Comparison of ENCODE assay signal across 11 cellular contexts in the genomic region with DNA sequence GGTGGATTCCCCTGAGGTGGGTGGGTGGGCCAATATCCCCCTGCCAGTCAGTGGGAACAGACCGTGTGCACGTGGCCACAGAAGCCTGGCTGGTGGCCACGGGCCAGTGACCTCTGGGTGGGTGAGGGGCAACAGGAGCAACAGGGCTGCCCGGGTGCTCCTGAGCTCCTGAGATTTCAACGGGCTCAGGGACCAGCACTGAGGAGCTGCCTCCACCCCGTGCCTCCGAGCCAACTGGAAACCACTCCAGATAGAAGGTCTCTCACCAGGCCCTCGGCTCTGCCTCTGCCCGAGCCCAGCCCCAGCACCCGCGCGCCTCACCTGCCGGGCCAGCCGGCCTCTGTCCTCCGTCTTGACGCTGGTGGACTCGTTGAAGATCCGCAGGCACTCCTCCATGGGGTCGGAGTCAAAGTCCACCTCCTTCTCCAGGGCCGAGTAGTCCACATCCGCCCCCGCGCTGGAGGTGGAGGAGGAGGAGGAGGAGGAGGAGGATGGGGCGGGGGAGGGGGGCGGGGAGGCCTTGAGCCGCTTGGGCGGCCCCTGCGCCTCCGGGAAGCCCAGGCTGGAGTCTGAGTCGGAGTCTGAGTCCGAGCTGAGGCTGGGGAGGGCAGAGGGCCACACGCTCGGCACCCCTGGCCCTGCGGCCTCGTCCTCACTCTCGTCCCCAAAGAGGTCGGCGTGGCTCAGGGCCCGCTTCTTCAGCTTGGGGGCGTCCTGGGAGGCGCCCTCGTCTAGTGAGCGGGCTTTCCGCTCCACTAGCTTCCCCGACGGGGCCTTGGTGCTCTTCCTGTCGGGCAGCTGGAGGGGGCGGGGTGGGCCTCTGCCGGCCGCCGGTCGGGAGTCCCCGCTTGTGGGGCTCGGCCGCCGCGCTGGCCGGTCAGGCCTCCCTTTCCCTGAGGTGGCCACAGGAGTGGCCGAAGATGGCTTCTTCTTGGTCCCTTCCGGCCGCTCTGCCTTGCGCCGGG. TPM values are rescaled to one million over a fixed set of nuclear protein-coding genes. Genes with fewer than 3 reads are reported as not detected.
DNase-seq lines count a peak whose midpoint lies in the region; ATAC-seq lines count a peak whose summit lies in the region.
"Had no signal": no experiment of that assay in that cellular context is flagged by ENCODE, and none has a peak within 500 bp of the region (broad histone marks: within the 10 kb centered on the region; RNA-seq: fewer than 3 reads in every experiment).

No MANE protein-coding gene starts in this region.

- peak; percentile 37 for DNase-seq in DMS53 (lab: John Stamatoyannopoulos, UW)
- DNase-seq in DMS53 treated with DMSO at 0.1 percent for 48 hours (lab: John Stamatoyannopoulos, UW; ENCODE audit: unreplicated experiment): no peak
- peak; percentile 79 for DNase-seq in islet precursor cell
- DNase-seq in retina: peak; percentile 48
- DNase-seq in NCI-H128 (lab: John Stamatoyannopoulos, UW; ENCODE audit: unreplicated experiment): no peak
- no peak for DNase-seq in effector CD8-positive, alpha-beta T cell (lab: John Stamatoyannopoulos, UW)

- H3K27me3 Mint-ChIP-seq in activated T-helper 17 cell treated with anti-CD3 and anti-CD28 coated beads, Interleukin-2, amount 50 U/mL, for 72 hours: no peaks in the 10 kb centered on the region
- H3K27me3 Mint-ChIP-seq: naive B cell, type B pancreatic cell had no signal

- no peak overlapping the region for H3K27ac Mint-ChIP-seq in activated T-helper 17 cell treated with anti-CD3 and anti-CD28 coated beads, Interleukin-2, amount 50 U/mL, for 72 hours
- H3K27ac Mint-ChIP-seq: naive B cell, type B pancreatic cell had no signal

- peak; percentile 15 for ATAC-seq in activated T-helper 17 cell treated with anti-CD3 and anti-CD28 coated beads, Interleukin-2, amount 50 U/mL, for 72 hours (replicated peaks)
- no peak for ATAC-seq in HG02981 (IDR thresholded peaks at IDR 0.05; ENCODE audit: unreplicated experiment)

- no peak overlapping the region for H3K4me3 Mint-ChIP-seq in activated T-helper 17 cell treated with anti-CD3 and anti-CD28 coated beads, Interleukin-2, amount 50 U/mL, for 72 hours
- H3K4me3 Mint-ChIP-seq: activated T-cell treated with anti-CD3 and anti-CD28 coated beads, Interleukin-2, amount 50 U/mL, for 4 hours; naive B cell; type B pancreatic cell had no signal

- H3K4me1 Mint-ChIP-seq in activated T-helper 17 cell treated with anti-CD3 and anti-CD28 coated beads, Interleukin-2, amount 50 U/mL, for 72 hours: no peaks in the 10 kb centered on the region

- no peaks in the 10 kb centered on the region for H3K9me3 Mint-ChIP-seq in activated T-helper 17 cell treated with anti-CD3 and anti-CD28 coated beads, Interleukin-2, amount 50 U/mL, for 72 hours
- H3K9me3 Mint-ChIP-seq: activated T-cell treated with anti-CD3 and anti-CD28 coated beads, Interleukin-2, amount 50 U/mL, for 4 hours; naive B cell; type B pancreatic cell had no signal

- peaks cover 48% of the 10 kb centered on the region for H3K36me3 Mint-ChIP-seq in activated T-helper 17 cell treated with anti-CD3 and anti-CD28 coated beads, Interleukin-2, amount 50 U/mL, for 72 hours (ENCODE audit: low read depth)

RNA-seq across cellular contexts. Expression of a gene that starts 14.8 kb away (rescaled TPM):
- 10 to 100 TPM; 10.1 to 44.8 TPM for total RNA-seq in activated T-helper 17 cell treated with anti-CD3 and anti-CD28 coated beads, Interleukin-2, amount 50 U/mL, for 72 hours

RNA-seq across cellular contexts. Expression of a gene that starts 21.4 kb away (rescaled TPM):
- total RNA-seq in activated T-helper 17 cell treated with anti-CD3 and anti-CD28 coated beads, Interleukin-2, amount 50 U/mL, for 72 hours: 10 to 100 TPM; 39.7 to 50.0 TPM

RNA-seq across cellular contexts. Expression of a gene that starts 36.5 kb away (rescaled TPM):
- 10 to 100 TPM; 16.3 to 32.9 TPM for total RNA-seq in activated T-helper 17 cell treated with anti-CD3 and anti-CD28 coated beads, Interleukin-2, amount 50 U/mL, for 72 hours

RNA-seq across cellular contexts. Expression of a gene that starts 58.5 kb away (rescaled TPM):
- total RNA-seq in activated T-helper 17 cell treated with anti-CD3 and anti-CD28 coated beads, Interleukin-2, amount 50 U/mL, for 72 hours: 100 to 1,000 TPM in 1 of 2 donors, 10 to 100 TPM in 1; 84.4 to 109 TPM

Comparison
In these comparisons a context has a peak if more than half of its experiments do, and no peak if none do; other contexts are left out.
1. DNase-seq: peak in DMS53 (single experiment), islet precursor cell (single experiment) and retina (single experiment); none in DMS53 treated with DMSO at 0.1 percent for 48 hours (single experiment), NCI-H128 (single experiment) and effector CD8-positive, alpha-beta T cell (single experiment).